1 cellular context compared by ENCODE assay signal in the genomic region with DNA sequence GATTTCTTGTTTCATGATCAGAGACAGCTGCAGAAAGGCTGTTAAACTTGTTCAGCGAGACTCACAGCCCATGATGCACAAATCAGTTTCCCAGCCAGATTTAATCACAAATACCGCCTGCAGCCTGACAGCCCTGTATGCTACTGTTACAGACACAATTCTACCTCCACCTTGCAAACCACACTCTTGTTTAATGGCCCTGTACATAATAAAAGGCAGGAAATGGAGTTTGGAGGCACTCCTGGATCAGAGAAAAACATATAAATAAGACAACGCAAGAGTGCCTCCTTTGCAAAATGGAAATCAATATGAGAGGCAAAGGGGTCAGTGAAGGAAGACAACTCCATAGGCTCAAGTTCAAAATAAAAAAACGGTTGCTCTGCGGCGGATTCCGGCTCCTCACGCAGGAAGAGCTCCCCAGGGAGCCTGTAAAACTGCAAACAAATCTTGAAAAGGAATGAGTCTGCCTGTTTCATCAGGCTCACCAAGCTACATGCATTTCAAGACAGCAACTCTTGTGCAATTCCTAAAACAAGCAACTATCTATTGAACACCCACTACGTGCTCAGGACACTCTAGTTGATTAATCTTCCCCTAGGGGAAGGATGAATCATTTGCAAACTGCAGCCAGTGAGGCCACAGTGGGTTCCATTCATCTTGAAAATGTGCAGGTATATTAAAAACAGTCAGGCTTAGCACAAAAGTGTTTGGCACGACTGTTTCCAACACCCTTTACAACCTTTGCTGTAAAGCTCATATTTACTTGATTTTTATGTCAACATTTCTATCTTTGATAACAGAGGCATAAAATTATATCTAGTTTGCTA.
TF ChIP-seq lines count a peak whose summit lies in the region.

No MANE protein-coding gene starts in this region.

TF ChIP-seq in K562, 482 proteins besides CTCF, POLR2A, EP300 and RAD21:
- TF ChIP-seq, protein P1, sequence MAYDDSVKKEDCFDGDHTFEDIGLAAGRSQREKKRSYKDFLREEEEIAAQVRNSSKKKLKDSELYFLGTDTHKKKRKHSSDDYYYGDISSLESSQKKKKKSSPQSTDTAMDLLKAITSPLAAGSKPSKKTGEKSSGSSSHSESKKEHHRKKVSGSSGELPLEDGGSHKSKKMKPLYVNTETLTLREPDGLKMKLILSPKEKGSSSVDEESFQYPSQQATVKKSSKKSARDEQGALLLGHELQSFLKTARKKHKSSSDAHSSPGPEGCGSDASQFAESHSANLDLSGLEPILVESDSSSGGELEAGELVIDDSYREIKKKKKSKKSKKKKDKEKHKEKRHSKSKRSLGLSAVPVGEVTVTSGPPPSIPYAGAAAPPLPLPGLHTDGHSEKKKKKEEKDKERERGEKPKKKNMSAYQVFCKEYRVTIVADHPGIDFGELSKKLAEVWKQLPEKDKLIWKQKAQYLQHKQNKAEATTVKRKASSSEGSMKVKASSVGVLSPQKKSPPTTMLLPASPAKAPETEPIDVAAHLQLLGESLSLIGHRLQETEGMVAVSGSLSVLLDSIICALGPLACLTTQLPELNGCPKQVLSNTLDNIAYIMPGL (CRISPR knock-in tag; IDR thresholded peaks at IDR 0.05), result no peak
- TF ChIP-seq CEBPB (tag; IDR thresholded peaks at IDR 0.05), result peak; percentile 18; the same call in 1 of the 2 replicates
